In the genomic region with DNA sequence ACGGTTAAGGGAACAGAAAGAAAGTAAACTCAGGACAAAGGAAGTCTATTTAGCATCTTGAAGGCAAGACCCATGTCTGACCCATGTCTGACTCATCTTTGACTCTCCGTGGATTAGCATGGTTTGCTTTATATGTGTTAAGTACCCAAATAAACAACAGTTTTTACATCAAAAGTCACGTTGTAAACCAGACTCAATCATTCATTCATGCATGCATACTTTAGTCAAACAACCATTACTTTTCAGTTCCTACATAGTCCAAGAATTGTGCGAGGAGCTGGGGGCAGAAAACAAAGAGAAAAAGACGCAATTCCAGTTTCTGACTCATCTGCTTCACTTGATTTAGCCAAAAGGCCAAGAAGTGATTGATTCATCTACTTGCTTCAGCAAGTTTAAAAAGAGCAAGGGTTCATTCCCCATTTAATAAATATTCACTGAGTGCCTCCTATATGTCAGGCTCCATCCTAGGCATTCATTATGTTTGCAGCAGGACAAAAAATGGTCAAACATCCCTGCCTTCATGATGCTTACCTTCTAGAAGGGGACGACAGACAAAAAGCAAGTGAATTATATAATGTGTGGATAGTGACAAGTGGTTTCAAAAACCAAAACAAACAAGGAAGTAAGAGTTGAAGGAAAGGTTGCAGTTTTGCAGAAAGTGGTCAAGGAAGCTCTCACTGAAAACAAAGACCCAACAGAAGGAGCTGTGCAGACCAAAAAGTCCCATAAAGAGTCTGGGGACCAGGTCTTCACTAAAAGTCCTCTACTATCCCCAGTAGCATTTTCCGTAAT, we compare ENCODE assay signal across 8 cellular contexts.
DNase-seq lines count a peak whose midpoint lies in the region; ATAC-seq and TF ChIP-seq lines count a peak whose summit lies in the region.

No MANE protein-coding gene starts in this region.

- no peaks in the 10 kb centered on the region for H3K36me3 ChIP-seq in SK-N-SH (replicated peaks in 1 of 2; ENCODE audit: control insufficient read depth in 1 of 2, insufficient read depth in 2 of 2, low read length in 1 of 2)

- no peaks in the 10 kb centered on the region for H3K27me3 ChIP-seq in SK-N-SH (ENCODE audit: insufficient read depth)

- peak overlapping the region in 9 of 10 donors; percentile 6 to 74 (median 43) for H3K4me3 Mint-ChIP-seq in naive thymus-derived CD8-positive, alpha-beta T cell

- no peak overlapping the region for H2AFZ ChIP-seq in SK-N-SH (ENCODE audit: low read depth)

- no peaks in the 10 kb centered on the region for H3K27me3 Mint-ChIP-seq in naive thymus-derived CD8-positive, alpha-beta T cell

- no peaks in the 10 kb centered on the region for H3K36me3 Mint-ChIP-seq in naive thymus-derived CD8-positive, alpha-beta T cell

- no peak for ATAC-seq in naive thymus-derived CD8-positive, alpha-beta T cell
- ATAC-seq in GM21576 (IDR thresholded peaks at IDR 0.05; ENCODE audit: unreplicated experiment), result no peak

- peaks cover 19 to 93% (median 65%) of the 10 kb centered on the region in 4 donors for H3K4me1 Mint-ChIP-seq in naive thymus-derived CD8-positive, alpha-beta T cell

- H3K27ac ChIP-seq in SK-N-SH (ENCODE audit: low read depth in 2 of 2, low read length in 1 of 2), result no peak overlapping the region

- TF ChIP-seq CTCF in SK-N-SH (IDR thresholded peaks at IDR 0.05), result no peak

- peak overlapping the region in 8 of 10 donors; percentile 23 to 98 (median 90) for H3K27ac Mint-ChIP-seq in naive thymus-derived CD8-positive, alpha-beta T cell

- H3K9ac ChIP-seq in SK-N-SH, result no peak overlapping the region

- no peak overlapping the region for H3K4me2 ChIP-seq in SK-N-SH

- POLR2A ChIA-PET in naive thymus-derived CD8-positive, alpha-beta T cell (lab: Charles Lee), result interaction anchor here (0.7 to 1.5 kb wide), 4 partner anchors 10 to 58 kb away, joined by 3 to 6 read pairs (median 4); no protein-coding TSS in a partner anchor
- POLR2A ChIA-PET in SK-N-SH (lab: Yijun Ruan, JAX), result no interaction called here

- no peaks in the 10 kb centered on the region for H3K9me3 ChIP-seq in SK-N-SH

- no peaks in the 10 kb centered on the region for H4K20me1 ChIP-seq in SK-N-SH (ENCODE audit: insufficient read depth)

- no peak for TF ChIP-seq EP300 in SK-N-SH (IDR thresholded peaks at IDR 0.05; ENCODE audit: borderline replicate concordance in 1 of 2, low read depth in 1 of 2, low read length in 1 of 2)

- H3K4me3 ChIP-seq in SK-N-SH (ENCODE audit: low read depth in 2 of 2, low read length in 1 of 2), result no peak overlapping the region

- H3K79me2 ChIP-seq in SK-N-SH (ENCODE audit: insufficient read depth), result no peaks in the 10 kb centered on the region

- WGBS in SK-N-SH (ENCODE audit: low lambda C conversion rate), result 32% methylated on average over 6 of the region's 7 CpGs

- no peak for TF ChIP-seq RAD21 in SK-N-SH (IDR thresholded peaks at IDR 0.05; ENCODE audit: low read length)

- peak; percentile 44 for DNase-seq in Daoy (ENCODE audit: low read depth)
- peak; percentile 90 for DNase-seq in M059J (ENCODE audit: low read depth)
- DNase-seq in amniotic epithelial cell (ENCODE audit: low read depth), result peak; percentile 77
- no peak for DNase-seq in naive thymus-derived CD8-positive, alpha-beta T cell
- DNase-seq in mucosa of gallbladder (ENCODE audit: low spot score), result no peak
- DNase-seq in islet precursor cell, result no peak
- DNase-seq in SK-N-SH, result no peak

- H3K9me3 Mint-ChIP-seq in naive thymus-derived CD8-positive, alpha-beta T cell, result peaks cover 0 to 3% (median 0%) of the 10 kb centered on the region in 9 donors

- H3F3A ChIP-seq in SK-N-SH (replicated peaks; ENCODE audit: insufficient read depth), result no peaks in the 10 kb centered on the region

- CTCF ChIA-PET in SK-N-SH (lab: Yijun Ruan, JAX), result no interaction called here

- H3K4me1 ChIP-seq in SK-N-SH (ENCODE audit: control insufficient read depth in 1 of 2, insufficient read depth in 2 of 2, low read depth in 1 of 2, low read length in 1 of 2), result peaks cover 0 to 9% of the 10 kb centered on the region in 2 experiments; a peak in 2 of 4 replicates

- H3K9me2 ChIP-seq in SK-N-SH, result no peaks in the 10 kb centered on the region

TF ChIP-seq in SK-N-SH, 30 proteins besides CTCF, POLR2A, EP300 and RAD21:
- no peak for TF ChIP-seq NRF1 (IDR thresholded peaks at IDR 0.05; ENCODE audit: low read depth, low read length)
- TF ChIP-seq, protein P1, sequence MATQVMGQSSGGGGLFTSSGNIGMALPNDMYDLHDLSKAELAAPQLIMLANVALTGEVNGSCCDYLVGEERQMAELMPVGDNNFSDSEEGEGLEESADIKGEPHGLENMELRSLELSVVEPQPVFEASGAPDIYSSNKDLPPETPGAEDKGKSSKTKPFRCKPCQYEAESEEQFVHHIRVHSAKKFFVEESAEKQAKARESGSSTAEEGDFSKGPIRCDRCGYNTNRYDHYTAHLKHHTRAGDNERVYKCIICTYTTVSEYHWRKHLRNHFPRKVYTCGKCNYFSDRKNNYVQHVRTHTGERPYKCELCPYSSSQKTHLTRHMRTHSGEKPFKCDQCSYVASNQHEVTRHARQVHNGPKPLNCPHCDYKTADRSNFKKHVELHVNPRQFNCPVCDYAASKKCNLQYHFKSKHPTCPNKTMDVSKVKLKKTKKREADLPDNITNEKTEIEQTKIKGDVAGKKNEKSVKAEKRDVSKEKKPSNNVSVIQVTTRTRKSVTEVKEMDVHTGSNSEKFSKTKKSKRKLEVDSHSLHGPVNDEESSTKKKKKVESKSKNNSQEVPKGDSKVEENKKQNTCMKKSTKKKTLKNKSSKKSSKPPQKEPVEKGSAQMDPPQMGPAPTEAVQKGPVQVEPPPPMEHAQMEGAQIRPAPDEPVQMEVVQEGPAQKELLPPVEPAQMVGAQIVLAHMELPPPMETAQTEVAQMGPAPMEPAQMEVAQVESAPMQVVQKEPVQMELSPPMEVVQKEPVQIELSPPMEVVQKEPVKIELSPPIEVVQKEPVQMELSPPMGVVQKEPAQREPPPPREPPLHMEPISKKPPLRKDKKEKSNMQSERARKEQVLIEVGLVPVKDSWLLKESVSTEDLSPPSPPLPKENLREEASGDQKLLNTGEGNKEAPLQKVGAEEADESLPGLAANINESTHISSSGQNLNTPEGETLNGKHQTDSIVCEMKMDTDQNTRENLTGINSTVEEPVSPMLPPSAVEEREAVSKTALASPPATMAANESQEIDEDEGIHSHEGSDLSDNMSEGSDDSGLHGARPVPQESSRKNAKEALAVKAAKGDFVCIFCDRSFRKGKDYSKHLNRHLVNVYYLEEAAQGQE (IDR thresholded peaks at IDR 0.05; ENCODE audit: low read depth, low read length), result no peak
- no peak for TF ChIP-seq RFX5 (IDR thresholded peaks at IDR 0.05; ENCODE audit: low read length)
- TF ChIP-seq FOXM1 (IDR thresholded peaks at IDR 0.05; ENCODE audit: low read depth), result no peak
- no peak for TF ChIP-seq RCOR1 (IDR thresholded peaks at IDR 0.05; ENCODE audit: low read length)
- TF ChIP-seq TCF12 (IDR thresholded peaks at IDR 0.05), result no peak
- no peak for TF ChIP-seq FOSL2 (IDR thresholded peaks at IDR 0.05; ENCODE audit: borderline replicate concordance, low read depth)
- no peak for TF ChIP-seq GABPA (IDR thresholded peaks at IDR 0.05; ENCODE audit: low read depth)
- no peak for TF ChIP-seq ELF1 (IDR thresholded peaks at IDR 0.05)
- TF ChIP-seq FOXJ3 (CRISPR knock-in tag; IDR thresholded peaks at IDR 0.05), result no peak
- no peak for TF ChIP-seq TAF1 (IDR thresholded peaks at IDR 0.05; ENCODE audit: borderline replicate concordance, low read depth, low read length)
- TF ChIP-seq GATA2 (CRISPR knock-in tag; IDR thresholded peaks at IDR 0.05), result no peak
- TF ChIP-seq CHD2 (IDR thresholded peaks at IDR 0.05; ENCODE audit: low read length, partially characterized antibody), result no peak
- TF ChIP-seq, protein P2, sequence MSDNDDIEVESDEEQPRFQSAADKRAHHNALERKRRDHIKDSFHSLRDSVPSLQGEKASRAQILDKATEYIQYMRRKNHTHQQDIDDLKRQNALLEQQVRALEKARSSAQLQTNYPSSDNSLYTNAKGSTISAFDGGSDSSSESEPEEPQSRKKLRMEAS (IDR thresholded peaks at IDR 0.05; ENCODE audit: low read depth), result no peak
- TF ChIP-seq, protein P3, sequence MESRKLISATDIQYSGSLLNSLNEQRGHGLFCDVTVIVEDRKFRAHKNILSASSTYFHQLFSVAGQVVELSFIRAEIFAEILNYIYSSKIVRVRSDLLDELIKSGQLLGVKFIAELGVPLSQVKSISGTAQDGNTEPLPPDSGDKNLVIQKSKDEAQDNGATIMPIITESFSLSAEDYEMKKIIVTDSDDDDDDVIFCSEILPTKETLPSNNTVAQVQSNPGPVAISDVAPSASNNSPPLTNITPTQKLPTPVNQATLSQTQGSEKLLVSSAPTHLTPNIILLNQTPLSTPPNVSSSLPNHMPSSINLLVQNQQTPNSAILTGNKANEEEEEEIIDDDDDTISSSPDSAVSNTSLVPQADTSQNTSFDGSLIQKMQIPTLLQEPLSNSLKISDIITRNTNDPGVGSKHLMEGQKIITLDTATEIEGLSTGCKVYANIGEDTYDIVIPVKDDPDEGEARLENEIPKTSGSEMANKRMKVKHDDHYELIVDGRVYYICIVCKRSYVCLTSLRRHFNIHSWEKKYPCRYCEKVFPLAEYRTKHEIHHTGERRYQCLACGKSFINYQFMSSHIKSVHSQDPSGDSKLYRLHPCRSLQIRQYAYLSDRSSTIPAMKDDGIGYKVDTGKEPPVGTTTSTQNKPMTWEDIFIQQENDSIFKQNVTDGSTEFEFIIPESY (IDR thresholded peaks at IDR 0.05; ENCODE audit: borderline replicate concordance, low read depth), result no peak
- no peak for TF ChIP-seq YY1 (IDR thresholded peaks at IDR 0.05; ENCODE audit: low read depth)

Comparison
In these comparisons a context has a peak if more than half of its experiments do, and no peak if none do; other contexts are left out.
1. DNase-seq: peak in Daoy (single experiment), M059J (single experiment) and amniotic epithelial cell (single experiment); none in naive thymus-derived CD8-positive, alpha-beta T cell (0 of 10), mucosa of gallbladder (single experiment), islet precursor cell (single experiment) and SK-N-SH (single experiment).